Comparison of ENCODE assay signal across 8 cellular contexts in the genomic region with DNA sequence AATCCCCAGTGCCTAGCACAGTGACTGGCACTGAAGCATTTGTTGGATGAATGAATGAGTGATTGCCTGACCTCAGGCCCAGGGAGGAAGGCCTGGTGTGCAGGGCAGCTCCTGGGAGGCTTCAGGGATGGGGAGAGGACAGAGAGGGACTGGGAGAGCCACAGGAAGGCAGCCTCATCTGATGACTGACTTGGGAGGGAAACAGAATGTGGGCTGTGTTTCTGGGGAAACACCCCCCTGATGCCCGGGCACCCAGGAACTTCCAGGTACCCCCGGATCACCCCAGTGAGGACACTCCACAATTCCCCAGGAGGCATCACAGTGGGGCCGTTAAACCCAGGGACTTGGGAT.
DNase-seq lines count a peak whose midpoint lies in the region; TF ChIP-seq lines count a peak whose summit lies in the region.

No MANE protein-coding gene starts in this region.

- DNase-seq in left ventricle myocardium inferior (no peak), cardiac septum (ENCODE audit: low spot score) (no peak), colonic mucosa (no peak), vagina (ENCODE audit: extremely low spot score in 2 of 2) (no peak), NK-92 (lab: John Stamatoyannopoulos, UW; ENCODE audit: unreplicated experiment) (no peak), NCI-H524 treated with DMSO at 0.1 percent for 48 hours (lab: John Stamatoyannopoulos, UW) (no peak)
- DNase-seq in stimulated activated naive CD4-positive, alpha-beta T cell treated with Interleukin-2 at 50 U/mL for 16 hours (lab: John Stamatoyannopoulos, UW): no peak

- TF ChIP-seq POLR2A in vagina (IDR thresholded peaks at IDR 0.05): no peak

- TF ChIP-seq CTCF in left ventricle myocardium inferior (IDR thresholded peaks at IDR 0.05; ENCODE audit: borderline replicate concordance) (no peak), colonic mucosa (IDR thresholded peaks at IDR 0.05) (no peak), nephron (IDR thresholded peaks at IDR 0.05; ENCODE audit: unreplicated experiment in 3 of 3) (no peak), vagina (IDR thresholded peaks at IDR 0.05) (no peak)

- H3K36me3 ChIP-seq in left ventricle myocardium inferior (no peaks in the 10 kb centered on the region), colonic mucosa (no peaks in the 10 kb centered on the region), vagina (no peaks in the 10 kb centered on the region)

- intact Hi-C loops in left ventricle myocardium inferior (cut with micrococcal nuclease) (loop anchor here (10.0 kb wide), 1 partner anchor 312 kb away; the partner anchor contains the start of gene IER5L), cardiac septum (cut with DNase I) (loop anchor here (1.0 kb wide), 1 partner anchor 344 kb away; no protein-coding TSS in a partner anchor), colonic mucosa (cut with DNase I) (no loop called here), vagina (cut with DNase I) (no loop called here)

- no peaks in the 10 kb centered on the region for H3K36me3 Mint-ChIP-seq in nephron (ENCODE audit: low read depth)

- no peaks in the 10 kb centered on the region for H3K9me3 Mint-ChIP-seq in nephron

- peaks cover 94% of the 10 kb centered on the region for H3K4me1 ChIP-seq in left ventricle myocardium inferior
- peaks cover 10% of the 10 kb centered on the region for H3K4me1 ChIP-seq in colonic mucosa
- peaks cover 89% of the 10 kb centered on the region for H3K4me1 ChIP-seq in vagina

- peaks cover 73% of the 10 kb centered on the region for H3K4me1 Mint-ChIP-seq in nephron

- H3K27me3 ChIP-seq in left ventricle myocardium inferior (ENCODE audit: low read depth) (no peaks in the 10 kb centered on the region), colonic mucosa (no peaks in the 10 kb centered on the region), vagina (no peaks in the 10 kb centered on the region)

- peak overlapping the region; percentile 76 to 83 (median 79) for H3K4me3 Mint-ChIP-seq in nephron

- H3K27me3 Mint-ChIP-seq in nephron (ENCODE audit: low read depth): peaks cover 7% of the 10 kb centered on the region

- H3K9me3 ChIP-seq in left ventricle myocardium inferior (replicated peaks) (no peaks in the 10 kb centered on the region), colonic mucosa (no peaks in the 10 kb centered on the region), vagina (no peaks in the 10 kb centered on the region)

- peak overlapping the region; percentile 99 to 100 (median 99) for H3K27ac Mint-ChIP-seq in nephron

- peak overlapping the region; percentile 69 to 81 for H3K9ac ChIP-seq in colonic mucosa (ENCODE audit: low read depth in 2 of 2, low read length in 2 of 2)

- H3K4me3 ChIP-seq in left ventricle myocardium inferior (peak overlapping the region; percentile 72), colonic mucosa (no peak overlapping the region), vagina (peak overlapping the region in 1 of 2 donors; percentile 53)

- peak overlapping the region; percentile 98 for H3K27ac ChIP-seq in left ventricle myocardium inferior (replicated peaks)
- H3K27ac ChIP-seq in colonic mucosa: peak overlapping the region; percentile 83
- peak overlapping the region; percentile 99 for H3K27ac ChIP-seq in vagina

Comparison
In these comparisons a context has a peak if more than half of its experiments do, and no peak if none do; other contexts are left out.
1. intact Hi-C loops: an anchor here in left ventricle myocardium inferior (10.0 kb wide) and cardiac septum (1.0 kb wide); none called in colonic mucosa and vagina.